20 cellular contexts compared by ENCODE assay signal in the genomic region with DNA sequence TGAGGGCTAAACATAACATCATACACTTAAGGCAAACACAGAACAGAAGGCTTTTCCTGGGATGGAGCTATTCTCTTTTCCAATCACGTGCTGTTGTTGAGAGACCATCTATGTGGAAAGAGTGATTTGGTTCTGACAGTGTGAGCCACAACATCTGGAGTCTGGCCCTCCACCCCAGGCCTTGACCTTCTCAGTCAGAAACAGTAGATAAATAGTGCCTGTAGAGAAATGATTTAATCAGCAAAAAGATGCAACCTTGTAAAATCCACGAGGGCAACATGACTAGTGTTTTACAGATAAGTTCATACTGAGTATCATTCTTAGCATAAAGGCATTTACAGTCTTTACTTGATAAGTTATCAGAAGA. TPM values are rescaled to one million over a fixed set of nuclear protein-coding genes. Genes with fewer than 3 reads are reported as not detected.
"Had no signal": no experiment of that assay in that cellular context is flagged by ENCODE, and none has a peak within 500 bp of the region (broad histone marks: within the 10 kb centered on the region; RNA-seq: fewer than 3 reads in every experiment).

No MANE protein-coding gene starts in this region.

- H3K36me3 Mint-ChIP-seq: natural killer cell, type B pancreatic cell had no signal

- DNase-seq: activated CD4-positive, alpha-beta T cell treated with anti-CD3 and anti-CD28 coated beads, Interleukin-2, amount 50 U/mL, for 1 hour; activated CD8-positive, alpha-beta memory T cell treated with anti-CD3 and anti-CD28 coated beads for 24 hours; activated naive CD4-positive, alpha-beta T cell treated with Interleukin-2 at 50 U/mL for 16 hours; anterior cingulate cortex; dermis blood vessel endothelial cell; effector memory CD8-positive, alpha-beta T cell; islet precursor cell; mammary epithelial cell; natural killer cell; nucleus accumbens; posterior cingulate gyrus; small intestine; T-helper 2 cell had no signal

- H3K9me3 Mint-ChIP-seq: effector memory CD8-positive, alpha-beta T cell; natural killer cell; stimulated activated naive CD8-positive, alpha-beta T cell treated with anti-CD3 and anti-CD28 coated beads, Interleukin-15, Interleukin-2, amounts not matched to agents 100 ng/mL and 50 ng/mL, for 24 hours; type B pancreatic cell had no signal

- ATAC-seq: activated CD4-positive, CD25-positive, alpha-beta regulatory T cell treated with anti-CD3 and anti-CD28 coated beads, Interleukin-2, amount 50 U/mL, for 24 hours; effector memory CD8-positive, alpha-beta T cell; left lobe of liver; natural killer cell had no signal

- H3K4me1 Mint-ChIP-seq: natural killer cell had no signal

- H3K36me3 ChIP-seq: suprapubic skin had no signal

- H3K27me3 ChIP-seq: suprapubic skin had no signal

- H3K4me3 ChIP-seq: suprapubic skin had no signal

- H3K27ac ChIP-seq: suprapubic skin had no signal

- H3K4me3 Mint-ChIP-seq: effector memory CD8-positive, alpha-beta T cell; natural killer cell; stimulated activated naive CD8-positive, alpha-beta T cell treated with anti-CD3 and anti-CD28 coated beads, Interleukin-15, Interleukin-2, amounts not matched to agents 100 ng/mL and 50 ng/mL, for 24 hours; type B pancreatic cell had no signal

- H3K9me3 ChIP-seq: suprapubic skin had no signal

- H3K4me1 ChIP-seq: suprapubic skin had no signal

- H3K27ac Mint-ChIP-seq: effector memory CD8-positive, alpha-beta T cell; natural killer cell; stimulated activated naive CD8-positive, alpha-beta T cell treated with anti-CD3 and anti-CD28 coated beads, Interleukin-15, Interleukin-2, amounts not matched to agents 100 ng/mL and 50 ng/mL, for 24 hours; type B pancreatic cell had no signal

RNA-seq across cellular contexts. Expression of a gene that starts 10.8 kb away (rescaled TPM):
- total RNA-seq: bronchial epithelial cell, dermis blood vessel endothelial cell, mammary epithelial cell, natural killer cell had no signal

RNA-seq across cellular contexts. Expression of a gene that starts 39.9 kb away (rescaled TPM):
- total RNA-seq: dermis blood vessel endothelial cell, fibroblast of lung, left lobe of liver, suprapubic skin had no signal
